Comparison of ENCODE assay signal across 11 cellular contexts in genomic region chr3:72082776-72083477, GRCh38.
DNase-seq lines count a peak whose midpoint lies in the region; ATAC-seq and TF ChIP-seq lines count a peak whose summit lies in the region.
"Had no signal": no experiment of that assay in that cellular context is flagged by ENCODE, and none has a peak within 500 bp of the region (broad histone marks: within the 10 kb centered on the region; RNA-seq: fewer than 3 reads in every experiment).

No MANE protein-coding gene starts in this region.

- no peaks in the 10 kb centered on the region for H3K9me2 ChIP-seq in SU-DHL-6 (replicated peaks; ENCODE audit: insufficient read depth, low read length)

- H3K9ac ChIP-seq in SU-DHL-6 (ENCODE audit: low read length) (no peak overlapping the region), stomach smooth muscle (ENCODE audit: low read length in 2 of 2) (no peak overlapping the region)

- peak overlapping the region; percentile 28; the same call in 1 of the 2 replicates for H3K27ac ChIP-seq in SU-DHL-6 (ENCODE audit: low read depth, low read length)
- peak overlapping the region; percentile 46 for H3K27ac ChIP-seq in stomach smooth muscle (ENCODE audit: low read length)

- no peak overlapping the region for H2AFZ ChIP-seq in SU-DHL-6 (ENCODE audit: low read depth, low read length, severe bottlenecking)

- H3K27me3 ChIP-seq in SU-DHL-6 (ENCODE audit: low read length): no peaks in the 10 kb centered on the region
- no peaks in the 10 kb centered on the region for H3K27me3 ChIP-seq in stomach smooth muscle (ENCODE audit: control insufficient read depth in 1 of 2, insufficient read depth in 2 of 2, low read length in 2 of 2)

- peak overlapping the region; percentile 40 for H3K4me2 ChIP-seq in SU-DHL-6 (ENCODE audit: low read depth, low read length, poor library complexity, severe bottlenecking)

- H3K36me3 ChIP-seq in SU-DHL-6 (ENCODE audit: low read length): no peaks in the 10 kb centered on the region
- no peaks in the 10 kb centered on the region for H3K36me3 ChIP-seq in stomach smooth muscle (ENCODE audit: control insufficient read depth in 2 of 2, insufficient read depth in 2 of 2, low read length in 2 of 2)

- no peak overlapping the region for H3K4me3 ChIP-seq in SU-DHL-6 (ENCODE audit: insufficient read depth, low read length, poor library complexity, severe bottlenecking)
- H3K4me3 ChIP-seq in stomach smooth muscle (ENCODE audit: low read length in 2 of 2): no peak overlapping the region

- H3K4me1 ChIP-seq in stomach smooth muscle (ENCODE audit: control insufficient read depth, insufficient read depth, low read length): peaks cover 8% of the 10 kb centered on the region

- H3K79me2 ChIP-seq in SU-DHL-6 (ENCODE audit: insufficient read depth, low read length): no peaks in the 10 kb centered on the region

- peaks cover 23% of the 10 kb centered on the region for H3F3A ChIP-seq in SU-DHL-6 (ENCODE audit: insufficient read depth)

- DNase-seq in NCI-H1694 (lab: John Stamatoyannopoulos, UW) (no peak), SKM-1 (lab: John Stamatoyannopoulos, UW; ENCODE audit: unreplicated experiment) (no peak)
- no peak for DNase-seq in activated CD4-positive, alpha-beta T cell treated with anti-CD3 and anti-CD28 coated beads for 1 hour
- DNase-seq: caudate nucleus; occipital lobe; stimulated activated naive CD8-positive, alpha-beta T cell treated with anti-CD3 and anti-CD28 coated beads, Interleukin-15, amount 100 ng/mL, for 72 hours had no signal

- no peaks in the 10 kb centered on the region for H3K9me3 ChIP-seq in SU-DHL-6 (ENCODE audit: insufficient read depth, low read length)
- no peaks in the 10 kb centered on the region for H3K9me3 ChIP-seq in stomach smooth muscle (ENCODE audit: control insufficient read depth in 2 of 2, low read length in 2 of 2)

- ATAC-seq in GM18909 (IDR thresholded peaks at IDR 0.05; ENCODE audit: poor library complexity, unreplicated experiment) (peak; percentile 17), HG02981 (IDR thresholded peaks at IDR 0.05; ENCODE audit: unreplicated experiment) (peak; percentile 13)
- ATAC-seq: activated T-helper 17 cell treated with anti-CD3 and anti-CD28 coated beads, Interleukin-2, amount 50 U/mL, for 72 hours; stimulated activated naive CD8-positive, alpha-beta T cell treated with anti-CD3 and anti-CD28 coated beads, Interleukin-15, amount 100 ng/mL, for 72 hours had no signal

- H4K20me1 ChIP-seq in SU-DHL-6 (ENCODE audit: low read depth, low read length): no peaks in the 10 kb centered on the region

- TF ChIP-seq CTCF in SU-DHL-6 (IDR thresholded peaks at IDR 0.05; ENCODE audit: insufficient read depth, low read length, poor library complexity, severe bottlenecking): no peak
